1 cellular context compared by ENCODE assay signal in the genomic region with DNA sequence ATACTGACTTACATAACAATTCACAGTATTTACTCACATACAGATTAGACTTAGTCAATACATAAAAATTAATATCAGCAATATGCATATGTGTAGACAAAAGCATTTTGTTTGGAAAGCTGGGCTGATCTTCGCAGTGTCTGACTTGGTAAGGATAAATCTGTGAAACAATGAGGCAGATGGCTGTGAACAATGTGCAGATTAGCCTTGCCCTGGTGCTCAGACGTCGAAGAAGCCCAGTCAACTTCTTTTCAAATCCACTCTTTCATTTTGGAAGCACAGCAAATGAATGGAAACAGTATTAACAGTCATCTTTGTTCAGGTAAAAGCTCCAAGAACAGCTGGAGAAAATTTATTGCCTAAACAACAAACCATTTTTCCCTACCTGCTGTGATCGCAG.
TF ChIP-seq lines count a peak whose summit lies in the region.

No MANE protein-coding gene starts in this region.

TF ChIP-seq in GM23338, 12 proteins besides CTCF, POLR2A, EP300 and RAD21 (continued from another document):
- TF ChIP-seq, protein P1, sequence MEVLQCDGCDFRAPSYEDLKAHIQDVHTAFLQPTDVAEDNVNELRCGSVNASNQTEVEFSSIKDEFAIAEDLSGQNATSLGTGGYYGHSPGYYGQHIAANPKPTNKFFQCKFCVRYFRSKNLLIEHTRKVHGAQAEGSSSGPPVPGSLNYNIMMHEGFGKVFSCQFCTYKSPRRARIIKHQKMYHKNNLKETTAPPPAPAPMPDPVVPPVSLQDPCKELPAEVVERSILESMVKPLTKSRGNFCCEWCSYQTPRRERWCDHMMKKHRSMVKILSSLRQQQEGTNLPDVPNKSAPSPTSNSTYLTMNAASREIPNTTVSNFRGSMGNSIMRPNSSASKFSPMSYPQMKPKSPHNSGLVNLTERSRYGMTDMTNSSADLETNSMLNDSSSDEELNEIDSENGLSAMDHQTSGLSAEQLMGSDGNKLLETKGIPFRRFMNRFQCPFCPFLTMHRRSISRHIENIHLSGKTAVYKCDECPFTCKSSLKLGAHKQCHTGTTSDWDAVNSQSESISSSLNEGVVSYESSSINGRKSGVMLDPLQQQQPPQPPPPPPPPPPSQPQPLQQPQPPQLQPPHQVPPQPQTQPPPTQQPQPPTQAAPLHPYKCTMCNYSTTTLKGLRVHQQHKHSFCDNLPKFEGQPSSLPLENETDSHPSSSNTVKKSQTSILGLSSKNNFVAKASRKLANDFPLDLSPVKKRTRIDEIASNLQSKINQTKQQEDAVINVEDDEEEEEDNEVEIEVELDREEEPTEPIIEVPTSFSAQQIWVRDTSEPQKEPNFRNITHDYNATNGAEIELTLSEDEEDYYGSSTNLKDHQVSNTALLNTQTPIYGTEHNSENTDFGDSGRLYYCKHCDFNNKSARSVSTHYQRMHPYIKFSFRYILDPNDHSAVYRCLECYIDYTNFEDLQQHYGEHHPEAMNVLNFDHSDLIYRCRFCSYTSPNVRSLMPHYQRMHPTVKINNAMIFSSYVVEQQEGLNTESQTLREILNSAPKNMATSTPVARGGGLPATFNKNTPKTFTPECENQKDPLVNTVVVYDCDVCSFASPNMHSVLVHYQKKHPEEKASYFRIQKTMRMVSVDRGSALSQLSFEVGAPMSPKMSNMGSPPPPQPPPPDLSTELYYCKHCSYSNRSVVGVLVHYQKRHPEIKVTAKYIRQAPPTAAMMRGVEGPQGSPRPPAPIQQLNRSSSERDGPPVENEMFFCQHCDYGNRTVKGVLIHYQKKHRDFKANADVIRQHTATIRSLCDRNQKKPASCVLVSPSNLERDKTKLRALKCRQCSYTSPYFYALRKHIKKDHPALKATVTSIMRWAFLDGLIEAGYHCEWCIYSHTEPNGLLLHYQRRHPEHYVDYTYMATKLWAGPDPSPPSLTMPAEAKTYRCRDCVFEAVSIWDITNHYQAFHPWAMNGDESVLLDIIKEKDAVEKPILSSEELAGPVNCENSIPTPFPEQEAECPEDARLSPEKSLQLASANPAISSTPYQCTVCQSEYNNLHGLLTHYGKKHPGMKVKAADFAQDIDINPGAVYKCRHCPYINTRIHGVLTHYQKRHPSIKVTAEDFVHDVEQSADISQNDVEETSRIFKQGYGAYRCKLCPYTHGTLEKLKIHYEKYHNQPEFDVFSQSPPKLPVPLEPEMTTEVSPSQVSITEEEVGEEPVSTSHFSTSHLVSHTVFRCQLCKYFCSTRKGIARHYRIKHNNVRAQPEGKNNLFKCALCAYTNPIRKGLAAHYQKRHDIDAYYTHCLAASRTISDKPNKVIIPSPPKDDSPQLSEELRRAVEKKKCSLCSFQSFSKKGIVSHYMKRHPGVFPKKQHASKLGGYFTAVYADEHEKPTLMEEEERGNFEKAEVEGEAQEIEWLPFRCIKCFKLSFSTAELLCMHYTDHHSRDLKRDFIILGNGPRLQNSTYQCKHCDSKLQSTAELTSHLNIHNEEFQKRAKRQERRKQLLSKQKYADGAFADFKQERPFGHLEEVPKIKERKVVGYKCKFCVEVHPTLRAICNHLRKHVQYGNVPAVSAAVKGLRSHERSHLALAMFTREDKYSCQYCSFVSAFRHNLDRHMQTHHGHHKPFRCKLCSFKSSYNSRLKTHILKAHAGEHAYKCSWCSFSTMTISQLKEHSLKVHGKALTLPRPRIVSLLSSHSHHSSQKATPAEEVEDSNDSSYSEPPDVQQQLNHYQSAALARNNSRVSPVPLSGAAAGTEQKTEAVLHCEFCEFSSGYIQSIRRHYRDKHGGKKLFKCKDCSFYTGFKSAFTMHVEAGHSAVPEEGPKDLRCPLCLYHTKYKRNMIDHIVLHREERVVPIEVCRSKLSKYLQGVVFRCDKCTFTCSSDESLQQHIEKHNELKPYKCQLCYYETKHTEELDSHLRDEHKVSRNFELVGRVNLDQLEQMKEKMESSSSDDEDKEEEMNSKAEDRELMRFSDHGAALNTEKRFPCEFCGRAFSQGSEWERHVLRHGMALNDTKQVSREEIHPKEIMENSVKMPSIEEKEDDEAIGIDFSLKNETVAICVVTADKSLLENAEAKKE (CRISPR knock-in tag; IDR thresholded peaks at IDR 0.05), result no peak
- no peak for TF ChIP-seq ZNF114 (CRISPR knock-in tag; IDR thresholded peaks at IDR 0.05)
TF ChIP-seq in GM23338: peak in this region for 0.
